ENCODE assay signal across 25 cellular contexts in genomic region chr2:112081262-112081661, GRCh38.
"Had no signal": no experiment of that assay in that cellular context is flagged by ENCODE, and none has a peak within 500 bp of the region (broad histone marks: within the 10 kb centered on the region; RNA-seq: fewer than 3 reads in every experiment).

No MANE protein-coding gene starts in this region.

- H3K27me3 ChIP-seq: ascending aorta, body of pancreas had no signal

- H3K27ac ChIP-seq: ascending aorta, body of pancreas, SK-N-MC had no signal

- H3K9me3 Mint-ChIP-seq: activated CD8-positive, alpha-beta T cell treated with anti-CD3 and anti-CD28 coated beads for 36 hours; activated naive CD4-positive, alpha-beta T cell treated with anti-CD3 and anti-CD28 coated beads, Interleukin-2, amount 50 U/mL, for 72 hours; activated naive CD8-positive, alpha-beta T cell treated with anti-CD3 and anti-CD28 coated beads, Interleukin-2, amount 50 U/mL, for 24 hours; activated T-helper 1 cell treated with anti-CD3 and anti-CD28 coated beads, Interleukin-12 subunit alpha, Interleukin-12 subunit beta, Interleukin-2, Interleukin-4 antibody, amounts not matched to agents 30 ng/mL and 10 ng/mL and 1 ng/mL, durations not matched to agents 14 hours and 24 hours and 36 hours; IgD-negative memory B cell had no signal

- H3K4me1 ChIP-seq: ascending aorta, body of pancreas had no signal

- H3K27ac Mint-ChIP-seq: activated CD8-positive, alpha-beta T cell treated with anti-CD3 and anti-CD28 coated beads for 36 hours; activated naive CD4-positive, alpha-beta T cell treated with anti-CD3 and anti-CD28 coated beads, Interleukin-2, amount 50 U/mL, for 72 hours; activated naive CD8-positive, alpha-beta T cell treated with anti-CD3 and anti-CD28 coated beads, Interleukin-2, amount 50 U/mL, for 24 hours; activated T-helper 1 cell treated with anti-CD3 and anti-CD28 coated beads, Interleukin-12 subunit alpha, Interleukin-12 subunit beta, Interleukin-2, Interleukin-4 antibody, amounts not matched to agents 30 ng/mL and 10 ng/mL and 1 ng/mL, durations not matched to agents 14 hours and 24 hours and 36 hours had no signal

- ATAC-seq: activated CD4-positive, CD25-positive, alpha-beta regulatory T cell treated with anti-CD3 and anti-CD28 coated beads, Interleukin-2, amount 50 U/mL, for 24 hours; activated CD8-positive, alpha-beta T cell treated with anti-CD3 and anti-CD28 coated beads for 36 hours; activated naive CD4-positive, alpha-beta T cell treated with anti-CD3 and anti-CD28 coated beads, Interleukin-2, amount 50 U/mL, for 72 hours; activated naive CD8-positive, alpha-beta T cell treated with anti-CD3 and anti-CD28 coated beads, Interleukin-2, amount 50 U/mL, for 24 hours; body of pancreas had no signal

- H3K4me3 ChIP-seq: ascending aorta, body of pancreas, SK-N-MC had no signal

- H3K9me3 ChIP-seq: ascending aorta, body of pancreas had no signal

- H3K4me3 Mint-ChIP-seq: activated CD8-positive, alpha-beta T cell treated with anti-CD3 and anti-CD28 coated beads for 36 hours; activated naive CD8-positive, alpha-beta T cell treated with anti-CD3 and anti-CD28 coated beads, Interleukin-2, amount 50 U/mL, for 24 hours; activated T-helper 1 cell treated with anti-CD3 and anti-CD28 coated beads, Interleukin-12 subunit alpha, Interleukin-12 subunit beta, Interleukin-2, Interleukin-4 antibody, amounts not matched to agents 30 ng/mL and 10 ng/mL and 1 ng/mL, durations not matched to agents 14 hours and 24 hours and 36 hours had no signal

- H3K27me3 Mint-ChIP-seq: activated CD8-positive, alpha-beta T cell treated with anti-CD3 and anti-CD28 coated beads for 36 hours; activated naive CD8-positive, alpha-beta T cell treated with anti-CD3 and anti-CD28 coated beads, Interleukin-2, amount 50 U/mL, for 24 hours; IgD-negative memory B cell had no signal

- DNase-seq: activated CD4-positive, alpha-beta T cell treated with anti-CD3 and anti-CD28 coated beads for 4 hours; activated CD8-positive, alpha-beta memory T cell treated with anti-CD3 and anti-CD28 coated beads, Interleukin-2, amount 50 U/mL, for 4 hours; activated CD8-positive, alpha-beta T cell treated with anti-CD3 and anti-CD28 coated beads for 36 hours; activated effector memory CD4-positive, alpha-beta T cell treated with anti-CD3 and anti-CD28 coated beads, Interleukin-2, amount 50 U/mL, for 16 hours; activated naive CD4-positive, alpha-beta T cell treated with Interleukin-2 at 50 U/mL for 16 hours; activated naive CD8-positive, alpha-beta T cell treated with anti-CD3 and anti-CD28 coated beads, Interleukin-2, amount 50 U/mL, for 24 hours; amniotic stem cell; body of pancreas; KG1; NCI-H1092; NCI-H1417; NCI-H1694; NCI-H2029 treated with DMSO at 0.1 percent for 48 hours; NCI-H345; NCI-H510A; NCI-H526 treated with DMSO at 0.1 percent for 48 hours; NCI-H82; SIG-M5; T-helper 1 cell had no signal
